ENCODE assay signal across 17 cellular contexts in genomic region chr7:1562611-1563051, GRCh38. TPM values are rescaled to one million over a fixed set of nuclear protein-coding genes. Genes with fewer than 3 reads are reported as not detected.
DNase-seq lines count a peak whose midpoint lies in the region; ATAC-seq and TF ChIP-seq lines count a peak whose summit lies in the region.
"Had no signal": no experiment of that assay in that cellular context is flagged by ENCODE, and none has a peak within 500 bp of the region (broad histone marks: within the 10 kb centered on the region; RNA-seq: fewer than 3 reads in every experiment).

No MANE protein-coding gene starts in this region.

- peaks cover 0 to 5% of the 10 kb centered on the region in 2 donors for H3K27me3 ChIP-seq in left lung
- H3K27me3 ChIP-seq: suprapubic skin had no signal

- TF ChIP-seq POLR2A in GM18505 (IDR thresholded peaks at IDR 0.05; ENCODE audit: borderline replicate concordance, extremely low read depth, insufficient read depth, insufficient read length) = no peak

- H3K4me3 ChIP-seq in left lung = no peak overlapping the region
- H3K4me3 ChIP-seq: gastroesophageal sphincter, suprapubic skin had no signal

- no peaks in the 10 kb centered on the region for H3K36me3 Mint-ChIP-seq in endothelial cell (ENCODE audit: low read depth, unreplicated experiment)
- H3K36me3 Mint-ChIP-seq: IgD-negative memory B cell had no signal

- H3K4me1 ChIP-seq in left lung = no peaks in the 10 kb centered on the region
- H3K4me1 ChIP-seq: gastroesophageal sphincter had no signal

- H3K9me3 ChIP-seq in left lung = no peaks in the 10 kb centered on the region
- H3K9me3 ChIP-seq: gastroesophageal sphincter, suprapubic skin had no signal

- H3K4me1 Mint-ChIP-seq in endothelial cell (ENCODE audit: unreplicated experiment) = no peaks in the 10 kb centered on the region
- H3K4me1 Mint-ChIP-seq: IgD-negative memory B cell had no signal

- H3K27ac Mint-ChIP-seq in endothelial cell (ENCODE audit: unreplicated experiment) = no peak overlapping the region
- H3K27ac Mint-ChIP-seq: activated naive CD8-positive, alpha-beta T cell; IgD-negative memory B cell had no signal

- H3K27ac ChIP-seq in RWPE1 (peak overlapping the region; percentile 96), left lung (no peak overlapping the region)
- H3K27ac ChIP-seq: gastroesophageal sphincter, suprapubic skin had no signal

- TF ChIP-seq CTCF in RWPE1 (conservative IDR thresholded peaks at IDR 0.05; ENCODE audit: low read depth) = no peak
- TF ChIP-seq CTCF in left lung (IDR thresholded peaks at IDR 0.05) = no peak
- TF ChIP-seq CTCF in GM13976 (IDR thresholded peaks at IDR 0.05; ENCODE audit: borderline replicate concordance, control extremely low read depth, extremely low read depth, insufficient read depth, missing control alignments) = no peak
- TF ChIP-seq CTCF in endothelial cell (IDR thresholded peaks at IDR 0.05; ENCODE audit: unreplicated experiment) = no peak

- H3K27me3 Mint-ChIP-seq in endothelial cell (ENCODE audit: unreplicated experiment) = peaks cover 5% of the 10 kb centered on the region
- H3K27me3 Mint-ChIP-seq: activated naive CD8-positive, alpha-beta T cell had no signal

- intact Hi-C loops in left lung (cut with DNase I) = no loop called here

- peaks cover 0 to 27% of the 10 kb centered on the region in 2 donors for H3K36me3 ChIP-seq in left lung

- no peaks in the 10 kb centered on the region for H3K9me3 Mint-ChIP-seq in endothelial cell (ENCODE audit: unreplicated experiment)
- H3K9me3 Mint-ChIP-seq: CD8-positive, alpha-beta memory T cell; IgD-negative memory B cell had no signal

- in situ Hi-C loops in GM13976 (cut with MboI; ENCODE audit: low sequenced_read_pairs, unreplicated experiment) = no loop called here

- peak; percentile 63 for DNase-seq in AG08395 (ENCODE audit: low spot score)
- DNase-seq in DMS 273 treated with DMSO at 0.1 percent for 48 hours (lab: John Stamatoyannopoulos, UW) = peak; percentile 92
- no peak for DNase-seq in RWPE1 (ENCODE audit: low spot score)
- DNase-seq in left lung = peak in 1 of 2 donors; percentile 53
- DNase-seq in GM13976 (ENCODE audit: low spot score) = no peak
- DNase-seq in endothelial cell (ENCODE audit: low spot score) = no peak
- DNase-seq in NCI-H2081 (lab: John Stamatoyannopoulos, UW) = no peak
- DNase-seq: activated CD4-positive, alpha-beta T cell treated with anti-CD3 and anti-CD28 coated beads for 1 hour; NCI-H1930; NCI-H526 had no signal

- CTCF ChIA-PET in RWPE1 (lab: Yijun Ruan, JAX) = no interaction called here

- POLR2A ChIA-PET in RWPE1 (lab: Yijun Ruan, JAX; ENCODE audit: low non-redundant PET) = no interaction called here

- H3K4me3 Mint-ChIP-seq in endothelial cell (ENCODE audit: unreplicated experiment) = no peak overlapping the region
- H3K4me3 Mint-ChIP-seq: activated naive CD8-positive, alpha-beta T cell had no signal

- ATAC-seq in left lung (peak; percentile 5), GM18505 (IDR thresholded peaks at IDR 0.05; ENCODE audit: unreplicated experiment) (no peak)
- ATAC-seq: gastroesophageal sphincter had no signal

RNA-seq across cellular contexts. Expression of gene TMEM184A, which starts 6.6 kb away (rescaled TPM):
- 1 to 10 TPM; 7.9 to 9.7 TPM for total RNA-seq in left lung
- 0.21 TPM for total RNA-seq in endothelial cell (ENCODE audit: unreplicated experiment)
- total RNA-seq: CD8-positive, alpha-beta memory T cell; mononuclear cell had no signal

RNA-seq across cellular contexts. Expression of gene PSMG3, which starts 7.2 kb away (rescaled TPM):
- total RNA-seq in left lung = 10 to 100 TPM; 22.4 to 25.3 TPM
- total RNA-seq in endothelial cell (ENCODE audit: unreplicated experiment) = 20.3 TPM

RNA-seq across cellular contexts. Expression of gene MAFK, which starts 32.1 kb away (rescaled TPM):
- total RNA-seq in left lung (10 to 100 TPM; 36.8 to 49.7 TPM), endothelial cell (ENCODE audit: unreplicated experiment) (3.4 TPM)

RNA-seq across cellular contexts. Expression of gene INTS1, which starts 58.4 kb away (rescaled TPM):
- total RNA-seq in left lung (10 to 100 TPM; 70.1 to 80.9 TPM), endothelial cell (ENCODE audit: unreplicated experiment) (109 TPM)

Comparison
In these comparisons a context has a peak if more than half of its experiments do, and no peak if none do; other contexts are left out.
1. DNase-seq: peak in AG08395 (single experiment) and DMS 273 treated with DMSO at 0.1 percent for 48 hours (single experiment); none in RWPE1 (single experiment), GM13976 (single experiment), endothelial cell (single experiment) and NCI-H2081 (0 of 2).